In genomic region chr13:90445179-90445578, GRCh38 we compare ENCODE assay signal across 10 cellular contexts.
DNase-seq lines count a peak whose midpoint lies in the region; ATAC-seq and TF ChIP-seq lines count a peak whose summit lies in the region.
"Had no signal": no experiment of that assay in that cellular context is flagged by ENCODE, and none has a peak within 500 bp of the region (broad histone marks: within the 10 kb centered on the region; RNA-seq: fewer than 3 reads in every experiment).

No MANE protein-coding gene starts in this region.

- H3K9me3 ChIP-seq in RWPE2 (ENCODE audit: severe bottlenecking) = peaks cover under 1% of the 10 kb centered on the region
- H3K9me3 ChIP-seq in transverse colon = no peaks in the 10 kb centered on the region

- TF ChIP-seq CTCF in RWPE2 (IDR thresholded peaks at IDR 0.05; ENCODE audit: poor library complexity, severe bottlenecking) (no peak), fibroblast of the aortic adventitia (IDR thresholded peaks at IDR 0.05; ENCODE audit: insufficient read depth, low read length) (no peak), retinal pigment epithelial cell (conservative IDR thresholded peaks at IDR 0.05; ENCODE audit: low read depth, low read length) (no peak), transverse colon (IDR thresholded peaks at IDR 0.05) (no peak)

- H3K36me3 ChIP-seq in RWPE2 (ENCODE audit: low read depth) (no peaks in the 10 kb centered on the region), transverse colon (no peaks in the 10 kb centered on the region)

- WGBS in transverse colon (ENCODE audit: low coverage in 1 of 2), 2 donors = 43 to 48% methylated on average over 2 of the region's 2 CpGs

- H3K4me3 ChIP-seq in RWPE2 (ENCODE audit: severe bottlenecking) = no peak overlapping the region
- H3K4me3 ChIP-seq in fibroblast of the aortic adventitia (ENCODE audit: low read depth, low read length) = no peak overlapping the region
- no peak overlapping the region for H3K4me3 ChIP-seq in retinal pigment epithelial cell (ENCODE audit: low read length)
- H3K4me3 ChIP-seq in transverse colon = no peak overlapping the region

- H3K27me3 ChIP-seq in RWPE2 (ENCODE audit: insufficient read depth, poor library complexity, severe bottlenecking) (no peaks in the 10 kb centered on the region), transverse colon (no peaks in the 10 kb centered on the region)

- intact Hi-C loops in transverse colon (cut with DNase I; ENCODE audit: low total_unique reads) = no loop called here

- TF ChIP-seq POLR2A in transverse colon (IDR thresholded peaks at IDR 0.05) = no peak

- DNase-seq in GM04503 (ENCODE audit: low read depth) = peak; percentile 85
- DNase-seq in RWPE2 (ENCODE audit: low spot score) = no peak
- DNase-seq in fibroblast of the aortic adventitia (ENCODE audit: low read depth) = peak; percentile 97
- DNase-seq in retinal pigment epithelial cell (ENCODE audit: low read depth) = peak; percentile 95
- no peak for DNase-seq in transverse colon
- no peak for DNase-seq in NCI-H510A (lab: John Stamatoyannopoulos, UW)
- DNase-seq in NCI-H69 (lab: John Stamatoyannopoulos, UW) = no peak
- DNase-seq: effector CD4-positive, alpha-beta T cell; RPMI8226 had no signal

- peak overlapping the region; percentile 82 for H3K27ac ChIP-seq in RWPE2 (ENCODE audit: poor library complexity, severe bottlenecking)
- H3K27ac ChIP-seq in transverse colon = no peak overlapping the region

- in situ Hi-C loops in transverse colon (cut with MboI; ENCODE audit: low pct_ligation_motif_present in 1 of 4, low pct_unique_long_range_greater_than_20kb in 1 of 4, low sequenced_read_pairs in 3 of 4) = no loop called here

- ATAC-seq in RWPE2 (ENCODE audit: low read depth) (peak; percentile 97), HG02938 (IDR thresholded peaks at IDR 0.05; ENCODE audit: unreplicated experiment) (no peak)

- H3K4me1 ChIP-seq in RWPE2 (ENCODE audit: insufficient read depth, poor library complexity, severe bottlenecking) (peaks cover 29% of the 10 kb centered on the region), transverse colon (no peaks in the 10 kb centered on the region)

- TF ChIP-seq EP300 in transverse colon (IDR thresholded peaks at IDR 0.05; ENCODE audit: low read depth) = no peak

Comparison
In these comparisons a context has a peak if more than half of its experiments do, and no peak if none do; other contexts are left out.
1. DNase-seq: peak in GM04503 (single experiment), fibroblast of the aortic adventitia (single experiment) and retinal pigment epithelial cell (single experiment); none in RWPE2 (single experiment), transverse colon (single experiment), NCI-H510A (single experiment) and NCI-H69 (single experiment).